13 cellular contexts compared by ENCODE assay signal in genomic region chr1:207578796-207579435, GRCh38.
DNase-seq lines count a peak whose midpoint lies in the region; ATAC-seq and TF ChIP-seq lines count a peak whose summit lies in the region.
"Had no signal": no experiment of that assay in that cellular context is flagged by ENCODE, and none has a peak within 500 bp of the region (broad histone marks: within the 10 kb centered on the region; RNA-seq: fewer than 3 reads in every experiment).

No MANE protein-coding gene starts in this region.

- ATAC-seq in GM19025 (IDR thresholded peaks at IDR 0.05; ENCODE audit: low read depth, unreplicated experiment) (peak; percentile 16), HG02571 (IDR thresholded peaks at IDR 0.05; ENCODE audit: unreplicated experiment) (peak; percentile 17), HG02798 (IDR thresholded peaks at IDR 0.05; ENCODE audit: poor library complexity, unreplicated experiment) (no peak)
- ATAC-seq in activated CD8-positive, alpha-beta T cell treated with anti-CD3 and anti-CD28 coated beads, Interleukin-2, amount 10 ng/mL, durations not matched to agents 7 days and 5 days, result peak; percentile 46

- peaks cover 4% of the 10 kb centered on the region for H3K9me3 ChIP-seq in neutrophil
- H3K9me3 ChIP-seq: Peyer's patch, right atrium auricular region had no signal

- peaks cover 26% of the 10 kb centered on the region for H3K27me3 Mint-ChIP-seq in activated CD8-positive, alpha-beta T cell treated with anti-CD3 and anti-CD28 coated beads, Interleukin-2, amount 10 ng/mL, durations not matched to agents 7 days and 5 days (ENCODE audit: low read depth)
- H3K27me3 Mint-ChIP-seq: dendritic cell treated with granulocyte-macrophage colony-stimulating factor and Interleukin-4, amounts not matched to agents 40 ng/mL and 50 ng/mL, for 4 days had no signal

- no peak for DNase-seq in activated CD8-positive, alpha-beta T cell treated with anti-CD3 and anti-CD28 coated beads, Interleukin-2, amount 10 ng/mL, durations not matched to agents 7 days and 5 days
- DNase-seq in epidermal melanocyte (ENCODE audit: insufficient read length, low spot score) (no peak), pons (ENCODE audit: low spot score) (no peak), GOT3 (lab: John Stamatoyannopoulos, UW) (no peak)
- DNase-seq: left ventricle myocardium superior had no signal

- peaks cover 6% of the 10 kb centered on the region for H3K4me1 Mint-ChIP-seq in activated CD8-positive, alpha-beta T cell treated with anti-CD3 and anti-CD28 coated beads, Interleukin-2, amount 10 ng/mL, durations not matched to agents 7 days and 5 days (ENCODE audit: low read depth)

- CTCF ChIA-PET in activated CD8-positive, alpha-beta T cell treated with anti-CD3 and anti-CD28 coated beads, Interleukin-2, amount 10 ng/mL, durations not matched to agents 7 days and 5 days (lab: Charles Lee), result interaction anchor here (0.7 to 3.2 kb wide), 9 partner anchors 41 to 395 kb away, joined by 3 to 29 read pairs (median 9); no protein-coding TSS in a partner anchor

- H3K4me1 ChIP-seq in neutrophil (ENCODE audit: control insufficient read depth in 1 of 2, insufficient read depth in 1 of 2, low read depth in 1 of 2, low read length in 1 of 2), result peaks cover 3 to 12% of the 10 kb centered on the region in 2 experiments
- H3K4me1 ChIP-seq: Peyer's patch, right atrium auricular region had no signal

- H3K27me3 ChIP-seq in neutrophil, result no peaks in the 10 kb centered on the region
- H3K27me3 ChIP-seq: Peyer's patch, right atrium auricular region had no signal

- no peaks in the 10 kb centered on the region for H3K9me3 Mint-ChIP-seq in activated CD8-positive, alpha-beta T cell treated with anti-CD3 and anti-CD28 coated beads, Interleukin-2, amount 10 ng/mL, durations not matched to agents 7 days and 5 days (ENCODE audit: insufficient read depth)
- H3K9me3 Mint-ChIP-seq: dendritic cell treated with granulocyte-macrophage colony-stimulating factor and Interleukin-4, amounts not matched to agents 40 ng/mL and 50 ng/mL, for 4 days; natural killer cell had no signal

- no peak overlapping the region for H3K4me3 ChIP-seq in neutrophil (ENCODE audit: low read depth in 1 of 2, low read length in 1 of 2)
- H3K4me3 ChIP-seq: Peyer's patch, right atrium auricular region had no signal

- TF ChIP-seq CTCF in neutrophil (IDR thresholded peaks at IDR 0.05), result no peak

- no peaks in the 10 kb centered on the region for H3K36me3 Mint-ChIP-seq in activated CD8-positive, alpha-beta T cell treated with anti-CD3 and anti-CD28 coated beads, Interleukin-2, amount 10 ng/mL, durations not matched to agents 7 days and 5 days (ENCODE audit: low read depth)
- H3K36me3 Mint-ChIP-seq: natural killer cell had no signal

- H3K27ac ChIP-seq in neutrophil, result peak overlapping the region; percentile 32
- H3K27ac ChIP-seq: Peyer's patch, right atrium auricular region had no signal

- peaks cover 88% of the 10 kb centered on the region for H3K36me3 ChIP-seq in neutrophil
- H3K36me3 ChIP-seq: Peyer's patch, right atrium auricular region had no signal

- H3K27ac Mint-ChIP-seq in activated CD8-positive, alpha-beta T cell treated with anti-CD3 and anti-CD28 coated beads, Interleukin-2, amount 10 ng/mL, durations not matched to agents 7 days and 5 days, result no peak overlapping the region
- H3K27ac Mint-ChIP-seq: dendritic cell treated with granulocyte-macrophage colony-stimulating factor and Interleukin-4, amounts not matched to agents 40 ng/mL and 50 ng/mL, for 4 days; natural killer cell had no signal

- H3K4me3 Mint-ChIP-seq in activated CD8-positive, alpha-beta T cell treated with anti-CD3 and anti-CD28 coated beads, Interleukin-2, amount 10 ng/mL, durations not matched to agents 7 days and 5 days, result no peak overlapping the region
- H3K4me3 Mint-ChIP-seq: dendritic cell treated with granulocyte-macrophage colony-stimulating factor and Interleukin-4, amounts not matched to agents 40 ng/mL and 50 ng/mL, for 4 days; natural killer cell had no signal

- POLR2A ChIA-PET in activated CD8-positive, alpha-beta T cell treated with anti-CD3 and anti-CD28 coated beads, Interleukin-2, amount 10 ng/mL, durations not matched to agents 7 days and 5 days (lab: Charles Lee), result interaction anchor here (0.7 kb wide), 1 partner anchor 217 kb away, joined by 3 read pairs; no protein-coding TSS in a partner anchor
